ENCODE assay signal across 21 cellular contexts in genomic region chr3:63687569-63688233, GRCh38. TPM values are rescaled to one million over a fixed set of nuclear protein-coding genes. Genes with fewer than 3 reads are reported as not detected.
A peak's percentile ranks its signal among the peaks of the same experiment; 100 is the strongest.
DNase-seq lines count a peak whose midpoint lies in the region; TF ChIP-seq lines count a peak whose summit lies in the region.
"Had no signal": no experiment of that assay in that cellular context is flagged by ENCODE, and none has a peak within 500 bp of the region (broad histone marks: within the 10 kb centered on the region; RNA-seq: fewer than 3 reads in every experiment).

No MANE protein-coding gene starts in this region.

- no peak overlapping the region for H2BK5ac ChIP-seq in trophoblast cell (ENCODE audit: low read depth, low read length, poor library complexity)

- H3K27ac ChIP-seq in trophoblast cell (ENCODE audit: low read depth, low read length) (no peak overlapping the region), testis (no peak overlapping the region)
- H3K27ac ChIP-seq: cardiac muscle cell, dorsolateral prefrontal cortex, esophagus muscularis mucosa, SK-N-MC, upper lobe of left lung had no signal

- H3K36me3 ChIP-seq in trophoblast cell (ENCODE audit: control insufficient read depth in 1 of 2, insufficient read depth in 2 of 2, low read length in 2 of 2) (no peaks in the 10 kb centered on the region), Caco-2 (ENCODE audit: control insufficient read depth, insufficient read depth, low read length) (no peaks in the 10 kb centered on the region), testis (ENCODE audit: low read depth, missing control alignments) (no peaks in the 10 kb centered on the region)
- H3K36me3 ChIP-seq: cardiac muscle cell, esophagus muscularis mucosa, MG63, upper lobe of left lung had no signal

- CTCF ChIA-PET in activated CD4-positive, alpha-beta T cell treated with anti-CD3 and anti-CD28 coated beads, Interleukin-2, amount 10 ng/mL, durations not matched to agents 7 days and 5 days (lab: Charles Lee): interaction anchor here (0.5 kb wide), 1 partner anchor 876 kb away, joined by 3 read pairs; no protein-coding TSS in a partner anchor
- CTCF ChIA-PET in Caco-2 (lab: Charles Lee): no interaction called here

- no peaks in the 10 kb centered on the region for H3K36me3 Mint-ChIP-seq in activated CD4-positive, alpha-beta T cell treated with anti-CD3 and anti-CD28 coated beads, Interleukin-2, amount 10 ng/mL, durations not matched to agents 7 days and 5 days (ENCODE audit: low read depth)
- H3K36me3 Mint-ChIP-seq in Caco-2 (ENCODE audit: insufficient read depth, unreplicated experiment): no peaks in the 10 kb centered on the region

- H3K18ac ChIP-seq in trophoblast cell (ENCODE audit: low read length): no peak overlapping the region

- H2AK5ac ChIP-seq in trophoblast cell (ENCODE audit: low read length): no peak overlapping the region

- in situ Hi-C loops in astrocyte of the spinal cord (cut with HindIII; ENCODE audit: low sequenced_read_pairs): no loop called here

- no peak overlapping the region for H2AFZ ChIP-seq in trophoblast cell (ENCODE audit: insufficient read depth, low read length, poor library complexity)

- H3K4me3 ChIP-seq in GM12865 (ENCODE audit: low read depth, low read length) (no peak overlapping the region), astrocyte of the spinal cord (ENCODE audit: low read depth, low read length) (no peak overlapping the region), trophoblast cell (ENCODE audit: low read depth, low read length) (no peak overlapping the region), Caco-2 (ENCODE audit: low read depth, low read length) (no peak overlapping the region), testis (no peak overlapping the region)
- H3K4me3 ChIP-seq: cardiac muscle cell, dorsolateral prefrontal cortex, esophagus muscularis mucosa, MG63, SK-N-MC, upper lobe of left lung had no signal

- H3K9me3 ChIP-seq in trophoblast cell (ENCODE audit: insufficient read depth, low read depth, low read length): no peaks in the 10 kb centered on the region
- H3K9me3 ChIP-seq in Caco-2: no peaks in the 10 kb centered on the region
- H3K9me3 ChIP-seq in testis: no peaks in the 10 kb centered on the region
- H3K9me3 ChIP-seq: MG63 had no signal

- H3K9me3 Mint-ChIP-seq in activated CD4-positive, alpha-beta T cell treated with anti-CD3 and anti-CD28 coated beads, Interleukin-2, amount 10 ng/mL, durations not matched to agents 7 days and 5 days: no peaks in the 10 kb centered on the region
- no peaks in the 10 kb centered on the region for H3K9me3 Mint-ChIP-seq in Caco-2 (ENCODE audit: unreplicated experiment)
- H3K9me3 Mint-ChIP-seq: activated T-helper 17 cell treated with anti-CD3 and anti-CD28 coated beads, Interleukin-2, amount 50 U/mL, for 72 hours; stimulated activated naive CD8-positive, alpha-beta T cell treated with anti-CD3 and anti-CD28 coated beads, Interleukin-15, Interleukin-2, amounts not matched to agents 100 ng/mL and 50 ng/mL, for 24 hours had no signal

- intact Hi-C loops in Caco-2 (cut with micrococcal nuclease; ENCODE audit: unreplicated experiment) (no loop called here), testis (cut with DNase I; ENCODE audit: low total_unique reads) (no loop called here)

- TF ChIP-seq POLR2A in testis (IDR thresholded peaks at IDR 0.05): no peak

- no peak overlapping the region for H4K8ac ChIP-seq in trophoblast cell (ENCODE audit: low read depth, low read length)

- no peak overlapping the region for H4K12ac ChIP-seq in trophoblast cell (ENCODE audit: low read depth, low read length)

- no peaks in the 10 kb centered on the region for H3K27me3 ChIP-seq in trophoblast cell (ENCODE audit: insufficient read depth, low read length)
- H3K27me3 ChIP-seq in Caco-2 (replicated peaks; ENCODE audit: control insufficient read depth, insufficient read depth, low read length): no peaks in the 10 kb centered on the region
- H3K27me3 ChIP-seq in testis: no peaks in the 10 kb centered on the region
- H3K27me3 ChIP-seq: cardiac muscle cell, dorsolateral prefrontal cortex, esophagus muscularis mucosa, MG63, upper lobe of left lung had no signal

- no peak overlapping the region for H2BK120ac ChIP-seq in trophoblast cell (ENCODE audit: insufficient read depth, low read length, poor library complexity)

- no peak overlapping the region for H2BK12ac ChIP-seq in trophoblast cell (ENCODE audit: low read length)

- H3K79me2 ChIP-seq in trophoblast cell (ENCODE audit: control insufficient read depth, insufficient read depth, low read length, poor library complexity): no peaks in the 10 kb centered on the region

- POLR2A ChIA-PET in activated CD4-positive, alpha-beta T cell treated with anti-CD3 and anti-CD28 coated beads, Interleukin-2, amount 10 ng/mL, durations not matched to agents 7 days and 5 days (lab: Charles Lee): no interaction called here
- POLR2A ChIA-PET in Caco-2 (lab: Charles Lee): interaction anchor here (0.5 kb wide), 1 partner anchor 16 kb away, joined by 5 read pairs; no protein-coding TSS in a partner anchor

- no peaks in the 10 kb centered on the region for H3K79me1 ChIP-seq in trophoblast cell (ENCODE audit: low read length)

- H3K4me3 Mint-ChIP-seq in activated CD4-positive, alpha-beta T cell treated with anti-CD3 and anti-CD28 coated beads, Interleukin-2, amount 10 ng/mL, durations not matched to agents 7 days and 5 days: no peak overlapping the region
- H3K4me3 Mint-ChIP-seq in Caco-2 (ENCODE audit: unreplicated experiment): no peak overlapping the region
- H3K4me3 Mint-ChIP-seq: activated T-helper 17 cell treated with anti-CD3 and anti-CD28 coated beads, Interleukin-2, amount 50 U/mL, for 72 hours; stimulated activated naive CD8-positive, alpha-beta T cell treated with anti-CD3 and anti-CD28 coated beads, Interleukin-15, Interleukin-2, amounts not matched to agents 100 ng/mL and 50 ng/mL, for 24 hours had no signal

- no peak overlapping the region for H3K23ac ChIP-seq in trophoblast cell (ENCODE audit: low read length)

- peak overlapping the region; percentile 23 for H3K9ac ChIP-seq in trophoblast cell (ENCODE audit: low read length)

- DNase-seq in GM12865 (ENCODE audit: low read depth) (peak; percentile 32), NCI-H1417 (lab: John Stamatoyannopoulos, UW) (peak in 2 of 3 experiments; percentile 44 to 73), astrocyte of the spinal cord (ENCODE audit: low read depth, low spot score) (peak; percentile 3), trophoblast cell (no peak), SW 1271 (lab: John Stamatoyannopoulos, UW) (no peak), Caco-2 (no peak), testis (no peak)
- no peak for DNase-seq in activated CD4-positive, alpha-beta T cell treated with anti-CD3 and anti-CD28 coated beads, Interleukin-2, amount 10 ng/mL, durations not matched to agents 7 days and 5 days
- DNase-seq: activated CD4-positive, CD25-positive, alpha-beta regulatory T cell treated with anti-CD3 and anti-CD28 coated beads, Interleukin-2, amount 50 U/mL, for 72 hours; dorsolateral prefrontal cortex; MG63; NCI-H2029 treated with DMSO at 0.1 percent for 48 hours; upper lobe of left lung had no signal

- H3K27ac Mint-ChIP-seq in activated CD4-positive, alpha-beta T cell treated with anti-CD3 and anti-CD28 coated beads, Interleukin-2, amount 10 ng/mL, durations not matched to agents 7 days and 5 days: no peak overlapping the region
- no peak overlapping the region for H3K27ac Mint-ChIP-seq in Caco-2 (ENCODE audit: unreplicated experiment)
- H3K27ac Mint-ChIP-seq: activated T-helper 17 cell treated with anti-CD3 and anti-CD28 coated beads, Interleukin-2, amount 50 U/mL, for 72 hours; stimulated activated naive CD8-positive, alpha-beta T cell treated with anti-CD3 and anti-CD28 coated beads, Interleukin-15, Interleukin-2, amounts not matched to agents 100 ng/mL and 50 ng/mL, for 24 hours had no signal

- no CpG with 5 or more reads among the region's 5 CpGs for WGBS in trophoblast cell (ENCODE audit: extremely low coverage, insufficient coverage, insufficient read length)
- WGBS in testis, 2 donors: 60 to 74% methylated on average over 5 of the region's 5 CpGs

- no peak overlapping the region for H3K4ac ChIP-seq in trophoblast cell (ENCODE audit: low read depth, low read length)

- no peaks in the 10 kb centered on the region for H3K27me3 Mint-ChIP-seq in activated CD4-positive, alpha-beta T cell treated with anti-CD3 and anti-CD28 coated beads, Interleukin-2, amount 10 ng/mL, durations not matched to agents 7 days and 5 days
- no peaks in the 10 kb centered on the region for H3K27me3 Mint-ChIP-seq in Caco-2 (ENCODE audit: insufficient read depth, unreplicated experiment)

- H3K4me1 ChIP-seq in trophoblast cell (ENCODE audit: control insufficient read depth in 1 of 2, insufficient read depth in 2 of 2, low read length in 2 of 2): no peaks in the 10 kb centered on the region
- no peaks in the 10 kb centered on the region for H3K4me1 ChIP-seq in Caco-2
- no peaks in the 10 kb centered on the region for H3K4me1 ChIP-seq in testis
- H3K4me1 ChIP-seq: esophagus muscularis mucosa, upper lobe of left lung had no signal

- H4K91ac ChIP-seq in trophoblast cell (ENCODE audit: low read depth, low read length): no peak overlapping the region

- TF ChIP-seq CTCF in GM12865 (IDR thresholded peaks at IDR 0.05; ENCODE audit: insufficient read depth, low read depth, low read length, missing control alignments): no peak
- no peak for TF ChIP-seq CTCF in astrocyte of the spinal cord (IDR thresholded peaks at IDR 0.05; ENCODE audit: low read depth, low read length)
- TF ChIP-seq CTCF in Caco-2 (IDR thresholded peaks at IDR 0.05; ENCODE audit: insufficient read depth in 1 of 2, low read depth in 1 of 2, low read length in 1 of 2, severe bottlenecking in 1 of 2, unreplicated experiment in 1 of 2): no peak
- TF ChIP-seq CTCF in testis (IDR thresholded peaks at IDR 0.05): no peak

- no TSS peak for BruUV-seq in Caco-2 (replicated peaks; lab: Mats Ljungman, UMichigan)

- H3K4me2 ChIP-seq in trophoblast cell (ENCODE audit: low read length): no peak overlapping the region

- H3K4me1 Mint-ChIP-seq in activated CD4-positive, alpha-beta T cell treated with anti-CD3 and anti-CD28 coated beads, Interleukin-2, amount 10 ng/mL, durations not matched to agents 7 days and 5 days: no peaks in the 10 kb centered on the region
- H3K4me1 Mint-ChIP-seq in Caco-2 (ENCODE audit: low read depth, unreplicated experiment): no peaks in the 10 kb centered on the region
- H3K4me1 Mint-ChIP-seq: activated T-helper 17 cell treated with anti-CD3 and anti-CD28 coated beads, Interleukin-2, amount 50 U/mL, for 72 hours had no signal

- H3K14ac ChIP-seq in trophoblast cell (ENCODE audit: low read length): no peak overlapping the region

RNA-seq across cellular contexts. Expression of gene SNTN, which starts 35.2 kb away (rescaled TPM):
- 0.04 TPM in 1 of 2 replicates, not detected in the other for polyA plus RNA-seq in trophoblast cell (2013)
- not detected for total RNA-seq in activated CD4-positive, alpha-beta T cell treated with anti-CD3 and anti-CD28 coated beads, Interleukin-2, amount 10 ng/mL, durations not matched to agents 7 days and 5 days
- total RNA-seq in Caco-2 (2022) (not detected in 2 replicates), testis (not detected)
- 2.3 TPM for polyA plus RNA-seq in testis (ENCODE audit: insufficient read depth, low read depth, low replicate concordance)
- total RNA-seq: activated T-helper 17 cell treated with anti-CD3 and anti-CD28 coated beads, Interleukin-2, amount 50 U/mL, for 72 hours; esophagus muscularis mucosa; liver; osteoblast; sciatic nerve had no signal
- polyA plus RNA-seq: cardiac muscle cell, liver had no signal

Comparison
In these comparisons a context has a peak if more than half of its experiments do, and no peak if none do; other contexts are left out.
1. DNase-seq: peak in GM12865 (single experiment), NCI-H1417 (2 of 3) and astrocyte of the spinal cord (single experiment); none in trophoblast cell (0 of 2), SW 1271 (0 of 2), activated CD4-positive, alpha-beta T cell treated with anti-CD3 and anti-CD28 coated beads, Interleukin-2, amount 10 ng/mL, durations not matched to agents 7 days and 5 days (single experiment), Caco-2 (0 of 2) and testis (single experiment).